In the genomic region with DNA sequence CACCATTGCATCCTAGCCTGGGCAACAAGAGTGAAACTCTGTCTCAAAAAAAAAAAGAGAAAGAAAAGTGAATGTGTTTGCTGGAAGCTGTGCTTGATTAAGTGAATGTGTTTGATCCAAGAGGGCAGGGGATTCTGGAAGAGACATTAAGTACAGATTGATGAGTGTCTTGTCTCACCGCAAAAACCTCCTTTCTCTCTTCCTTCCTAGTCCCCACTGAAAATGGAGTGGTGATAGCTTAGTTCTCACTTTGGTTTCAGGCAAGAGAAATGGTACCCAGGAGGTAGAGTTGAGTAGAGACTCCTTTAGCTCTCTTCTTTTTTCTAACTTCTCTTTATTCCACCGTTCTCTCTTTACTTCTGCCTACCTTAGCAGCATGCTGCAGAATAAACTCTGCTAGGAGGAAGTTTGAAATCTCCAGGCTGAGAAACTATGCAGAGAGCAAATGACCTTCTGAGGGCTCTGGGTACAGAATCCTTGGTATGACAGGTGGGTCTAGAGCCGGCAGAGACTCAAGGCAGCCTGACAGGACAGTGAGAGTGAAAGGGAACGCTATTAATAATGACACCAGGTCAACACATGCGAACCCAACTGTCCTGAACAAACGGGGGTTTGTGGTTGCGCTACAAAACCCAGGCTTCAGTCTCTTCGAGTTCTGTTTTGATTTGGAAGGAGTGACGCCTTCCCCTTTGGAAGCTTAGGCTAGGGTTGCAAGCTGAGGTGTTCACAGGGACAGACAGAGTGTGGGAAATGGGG, we compare ENCODE assay signal across 1 cellular context.
TF ChIP-seq lines count a peak whose summit lies in the region.

No MANE protein-coding gene starts in this region.

TF ChIP-seq in GM23338, 12 proteins besides CTCF, POLR2A, EP300 and RAD21 (continued from another document):
- TF ChIP-seq, protein P1, sequence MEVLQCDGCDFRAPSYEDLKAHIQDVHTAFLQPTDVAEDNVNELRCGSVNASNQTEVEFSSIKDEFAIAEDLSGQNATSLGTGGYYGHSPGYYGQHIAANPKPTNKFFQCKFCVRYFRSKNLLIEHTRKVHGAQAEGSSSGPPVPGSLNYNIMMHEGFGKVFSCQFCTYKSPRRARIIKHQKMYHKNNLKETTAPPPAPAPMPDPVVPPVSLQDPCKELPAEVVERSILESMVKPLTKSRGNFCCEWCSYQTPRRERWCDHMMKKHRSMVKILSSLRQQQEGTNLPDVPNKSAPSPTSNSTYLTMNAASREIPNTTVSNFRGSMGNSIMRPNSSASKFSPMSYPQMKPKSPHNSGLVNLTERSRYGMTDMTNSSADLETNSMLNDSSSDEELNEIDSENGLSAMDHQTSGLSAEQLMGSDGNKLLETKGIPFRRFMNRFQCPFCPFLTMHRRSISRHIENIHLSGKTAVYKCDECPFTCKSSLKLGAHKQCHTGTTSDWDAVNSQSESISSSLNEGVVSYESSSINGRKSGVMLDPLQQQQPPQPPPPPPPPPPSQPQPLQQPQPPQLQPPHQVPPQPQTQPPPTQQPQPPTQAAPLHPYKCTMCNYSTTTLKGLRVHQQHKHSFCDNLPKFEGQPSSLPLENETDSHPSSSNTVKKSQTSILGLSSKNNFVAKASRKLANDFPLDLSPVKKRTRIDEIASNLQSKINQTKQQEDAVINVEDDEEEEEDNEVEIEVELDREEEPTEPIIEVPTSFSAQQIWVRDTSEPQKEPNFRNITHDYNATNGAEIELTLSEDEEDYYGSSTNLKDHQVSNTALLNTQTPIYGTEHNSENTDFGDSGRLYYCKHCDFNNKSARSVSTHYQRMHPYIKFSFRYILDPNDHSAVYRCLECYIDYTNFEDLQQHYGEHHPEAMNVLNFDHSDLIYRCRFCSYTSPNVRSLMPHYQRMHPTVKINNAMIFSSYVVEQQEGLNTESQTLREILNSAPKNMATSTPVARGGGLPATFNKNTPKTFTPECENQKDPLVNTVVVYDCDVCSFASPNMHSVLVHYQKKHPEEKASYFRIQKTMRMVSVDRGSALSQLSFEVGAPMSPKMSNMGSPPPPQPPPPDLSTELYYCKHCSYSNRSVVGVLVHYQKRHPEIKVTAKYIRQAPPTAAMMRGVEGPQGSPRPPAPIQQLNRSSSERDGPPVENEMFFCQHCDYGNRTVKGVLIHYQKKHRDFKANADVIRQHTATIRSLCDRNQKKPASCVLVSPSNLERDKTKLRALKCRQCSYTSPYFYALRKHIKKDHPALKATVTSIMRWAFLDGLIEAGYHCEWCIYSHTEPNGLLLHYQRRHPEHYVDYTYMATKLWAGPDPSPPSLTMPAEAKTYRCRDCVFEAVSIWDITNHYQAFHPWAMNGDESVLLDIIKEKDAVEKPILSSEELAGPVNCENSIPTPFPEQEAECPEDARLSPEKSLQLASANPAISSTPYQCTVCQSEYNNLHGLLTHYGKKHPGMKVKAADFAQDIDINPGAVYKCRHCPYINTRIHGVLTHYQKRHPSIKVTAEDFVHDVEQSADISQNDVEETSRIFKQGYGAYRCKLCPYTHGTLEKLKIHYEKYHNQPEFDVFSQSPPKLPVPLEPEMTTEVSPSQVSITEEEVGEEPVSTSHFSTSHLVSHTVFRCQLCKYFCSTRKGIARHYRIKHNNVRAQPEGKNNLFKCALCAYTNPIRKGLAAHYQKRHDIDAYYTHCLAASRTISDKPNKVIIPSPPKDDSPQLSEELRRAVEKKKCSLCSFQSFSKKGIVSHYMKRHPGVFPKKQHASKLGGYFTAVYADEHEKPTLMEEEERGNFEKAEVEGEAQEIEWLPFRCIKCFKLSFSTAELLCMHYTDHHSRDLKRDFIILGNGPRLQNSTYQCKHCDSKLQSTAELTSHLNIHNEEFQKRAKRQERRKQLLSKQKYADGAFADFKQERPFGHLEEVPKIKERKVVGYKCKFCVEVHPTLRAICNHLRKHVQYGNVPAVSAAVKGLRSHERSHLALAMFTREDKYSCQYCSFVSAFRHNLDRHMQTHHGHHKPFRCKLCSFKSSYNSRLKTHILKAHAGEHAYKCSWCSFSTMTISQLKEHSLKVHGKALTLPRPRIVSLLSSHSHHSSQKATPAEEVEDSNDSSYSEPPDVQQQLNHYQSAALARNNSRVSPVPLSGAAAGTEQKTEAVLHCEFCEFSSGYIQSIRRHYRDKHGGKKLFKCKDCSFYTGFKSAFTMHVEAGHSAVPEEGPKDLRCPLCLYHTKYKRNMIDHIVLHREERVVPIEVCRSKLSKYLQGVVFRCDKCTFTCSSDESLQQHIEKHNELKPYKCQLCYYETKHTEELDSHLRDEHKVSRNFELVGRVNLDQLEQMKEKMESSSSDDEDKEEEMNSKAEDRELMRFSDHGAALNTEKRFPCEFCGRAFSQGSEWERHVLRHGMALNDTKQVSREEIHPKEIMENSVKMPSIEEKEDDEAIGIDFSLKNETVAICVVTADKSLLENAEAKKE (CRISPR knock-in tag; IDR thresholded peaks at IDR 0.05): no peak
- TF ChIP-seq, protein P2, sequence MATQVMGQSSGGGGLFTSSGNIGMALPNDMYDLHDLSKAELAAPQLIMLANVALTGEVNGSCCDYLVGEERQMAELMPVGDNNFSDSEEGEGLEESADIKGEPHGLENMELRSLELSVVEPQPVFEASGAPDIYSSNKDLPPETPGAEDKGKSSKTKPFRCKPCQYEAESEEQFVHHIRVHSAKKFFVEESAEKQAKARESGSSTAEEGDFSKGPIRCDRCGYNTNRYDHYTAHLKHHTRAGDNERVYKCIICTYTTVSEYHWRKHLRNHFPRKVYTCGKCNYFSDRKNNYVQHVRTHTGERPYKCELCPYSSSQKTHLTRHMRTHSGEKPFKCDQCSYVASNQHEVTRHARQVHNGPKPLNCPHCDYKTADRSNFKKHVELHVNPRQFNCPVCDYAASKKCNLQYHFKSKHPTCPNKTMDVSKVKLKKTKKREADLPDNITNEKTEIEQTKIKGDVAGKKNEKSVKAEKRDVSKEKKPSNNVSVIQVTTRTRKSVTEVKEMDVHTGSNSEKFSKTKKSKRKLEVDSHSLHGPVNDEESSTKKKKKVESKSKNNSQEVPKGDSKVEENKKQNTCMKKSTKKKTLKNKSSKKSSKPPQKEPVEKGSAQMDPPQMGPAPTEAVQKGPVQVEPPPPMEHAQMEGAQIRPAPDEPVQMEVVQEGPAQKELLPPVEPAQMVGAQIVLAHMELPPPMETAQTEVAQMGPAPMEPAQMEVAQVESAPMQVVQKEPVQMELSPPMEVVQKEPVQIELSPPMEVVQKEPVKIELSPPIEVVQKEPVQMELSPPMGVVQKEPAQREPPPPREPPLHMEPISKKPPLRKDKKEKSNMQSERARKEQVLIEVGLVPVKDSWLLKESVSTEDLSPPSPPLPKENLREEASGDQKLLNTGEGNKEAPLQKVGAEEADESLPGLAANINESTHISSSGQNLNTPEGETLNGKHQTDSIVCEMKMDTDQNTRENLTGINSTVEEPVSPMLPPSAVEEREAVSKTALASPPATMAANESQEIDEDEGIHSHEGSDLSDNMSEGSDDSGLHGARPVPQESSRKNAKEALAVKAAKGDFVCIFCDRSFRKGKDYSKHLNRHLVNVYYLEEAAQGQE (IDR thresholded peaks at IDR 0.05; ENCODE audit: unreplicated experiment): no peak
- no peak for TF ChIP-seq NANOG (IDR thresholded peaks at IDR 0.05; ENCODE audit: borderline replicate concordance)
